13 cellular contexts compared by ENCODE assay signal in the genomic region with DNA sequence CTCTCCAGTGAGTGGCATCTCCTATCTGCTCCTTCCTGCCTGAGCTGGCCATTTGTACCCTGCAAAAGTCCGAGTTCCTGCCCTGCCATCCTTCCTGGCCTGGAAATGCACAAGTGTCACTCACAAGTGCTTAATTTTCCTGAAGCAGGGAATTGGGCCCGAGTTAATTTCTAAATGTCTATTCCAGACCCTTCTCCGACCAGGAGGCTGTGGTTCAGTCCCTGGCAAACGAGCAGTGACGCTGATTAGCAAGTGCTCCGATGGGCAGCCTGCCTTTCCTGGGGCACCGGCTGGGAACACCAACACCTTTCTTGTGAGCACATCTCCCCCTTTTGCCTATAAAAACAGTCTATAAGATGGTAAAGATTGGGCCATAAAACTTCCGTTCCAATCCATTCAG. TPM values are rescaled to one million over a fixed set of nuclear protein-coding genes. Genes with fewer than 3 reads are reported as not detected.
DNase-seq lines count a peak whose midpoint lies in the region; ATAC-seq, FAIRE-seq and TF ChIP-seq lines count a peak whose summit lies in the region.
"Had no signal": no experiment of that assay in that cellular context is flagged by ENCODE, and none has a peak within 500 bp of the region (broad histone marks: within the 10 kb centered on the region; RNA-seq: fewer than 3 reads in every experiment).

No MANE protein-coding gene starts in this region.

- H3K9ac ChIP-seq in GM12878 (ENCODE audit: control insufficient read depth, insufficient read depth, low read length): peak overlapping the region; percentile 18; the same call in 1 of the 2 replicates

- peak overlapping the region; percentile 73 for H3K4me2 ChIP-seq in GM12878 (ENCODE audit: control insufficient read depth, insufficient read depth)

- POLR2A ChIA-PET in GM12878 (lab: Charles Lee): interaction anchor here (1.3 kb wide), 1 partner anchor 49 kb away, joined by 3 read pairs; no protein-coding TSS in a partner anchor

- RAD21 ChIA-PET in GM12878 (lab: Charles Lee; ENCODE audit: unreplicated experiment): interaction anchor here (1.3 to 2.2 kb wide), 2 partner anchors 25 to 57 kb away, joined by 3 to 8 read pairs; no protein-coding TSS in a partner anchor

- TF ChIP-seq EP300 in GM12878 (IDR thresholded peaks at IDR 0.05; ENCODE audit: borderline replicate concordance in 1 of 2, control insufficient read depth in 1 of 2, low read depth in 2 of 2, low read length in 2 of 2): no peak

- no peaks in the 10 kb centered on the region for H3K9me3 ChIP-seq in GM12878 (replicated peaks; ENCODE audit: control insufficient read depth, insufficient read depth, low read length)

- H3K27ac ChIP-seq in GM12878 (ENCODE audit: control insufficient read depth, insufficient read depth) (no peak overlapping the region; the same call in 1 of the 2 replicates), layer of hippocampus (ENCODE audit: low read depth, low read length) (peak overlapping the region; percentile 81)

- no peaks in the 10 kb centered on the region for H3K36me3 ChIP-seq in GM12878 (ENCODE audit: control insufficient read depth in 2 of 2, insufficient read depth in 2 of 2, low read length in 1 of 2)

- H3K4me3 ChIP-seq in GM12878: peak overlapping the region; percentile 54
- no peak overlapping the region for H3K4me3 ChIP-seq in lower leg skin (ENCODE audit: low read depth, poor library complexity, severe bottlenecking)

- H3K4me1 ChIP-seq in GM12878 (ENCODE audit: control insufficient read depth, insufficient read depth, low read length): peaks cover 38% of the 10 kb centered on the region

- no peaks in the 10 kb centered on the region for H4K20me1 ChIP-seq in GM12878 (ENCODE audit: control insufficient read depth, insufficient read depth)

- intact Hi-C loops in GM12878 (cut with micrococcal nuclease; ENCODE audit: unreplicated experiment): no loop called here
- intact Hi-C loops in lower leg skin (cut with DNase I; ENCODE audit: low total_unique reads): no loop called here

- TF ChIP-seq POLR2A in GM12878 (IDR thresholded peaks at IDR 0.05; ENCODE audit: low read depth, low read length) (no peak), lower leg skin (IDR thresholded peaks at IDR 0.05) (no peak)

- FAIRE-seq in HTR-8/SVneo (lab: Jason Lieb, UNC) (peak; percentile 4), GM12878 (lab: Jason Lieb, UNC) (no peak)

- no TSS peak for BruUV-seq in GM12878 (replicated peaks; lab: Mats Ljungman, UMichigan)

- no peak for TF ChIP-seq CTCF in GM12878 (IDR thresholded peaks at IDR 0.05 in 2 of 3, conservative IDR thresholded peaks at IDR 0.05 in 1 of 3; ENCODE audit: control insufficient read depth in 2 of 3, extremely low read depth in 1 of 3, insufficient read depth in 1 of 3, low read depth in 3 of 3, low read length in 3 of 3)
- TF ChIP-seq CTCF in lower leg skin (IDR thresholded peaks at IDR 0.05): no peak

- DNase-seq in HTR-8/SVneo (ENCODE audit: insufficient read length, low spot score): no peak
- no peak for DNase-seq in GM12878 (ENCODE audit: low read depth, low spot score)
- DNase-seq in superior temporal gyrus (ENCODE audit: extremely low spot score): peak; percentile 56
- no peak for DNase-seq in NCI-H524 (lab: John Stamatoyannopoulos, UW)
- DNase-seq in medulla oblongata (ENCODE audit: extremely low spot score): no peak
- DNase-seq in NCI-H69 (lab: John Stamatoyannopoulos, UW): no peak
- DNase-seq in lower leg skin (ENCODE audit: low spot score in 2 of 2): no peak
- DNase-seq: activated CD8-positive, alpha-beta memory T cell treated with anti-CD3 and anti-CD28 coated beads, Interleukin-2, amount 10 ng/mL, durations not matched to agents 7 days and 5 days; COR-L47; GOT3; naive thymus-derived CD8-positive, alpha-beta T cell; NCI-H1694 treated with DMSO at 0.1 percent for 48 hours had no signal

- TF ChIP-seq RAD21 in GM12878 (IDR thresholded peaks at IDR 0.05; ENCODE audit: insufficient read depth, low read depth, low read length): no peak

- H3K27me3 ChIP-seq in GM12878 (replicated peaks in 1 of 2; ENCODE audit: control insufficient read depth in 2 of 2, insufficient read depth in 2 of 2, low read length in 1 of 2) (no peaks in the 10 kb centered on the region), layer of hippocampus (ENCODE audit: control insufficient read depth, insufficient read depth, low read length) (no peaks in the 10 kb centered on the region)

- CTCF ChIA-PET in GM12878 (lab: Yijun Ruan, JAX): interaction anchor here (0.6 to 1.4 kb wide), 7 partner anchors 8 to 119 kb away, joined by 3 to 5 read pairs (median 3); no protein-coding TSS in a partner anchor

- SMC1A ChIA-PET in GM12878 (lab: Charles Lee; ENCODE audit: uncharacterized antibody, unreplicated experiment): interaction anchor here (0.6 to 1.4 kb wide), 4 partner anchors 18 to 772 kb away, joined by 3 to 4 read pairs (median 3); no protein-coding TSS in a partner anchor

- no peak overlapping the region for H2AFZ ChIP-seq in GM12878 (ENCODE audit: control insufficient read depth, low read depth, low read length)

- peaks cover 5% of the 10 kb centered on the region for H3K79me2 ChIP-seq in GM12878 (ENCODE audit: control insufficient read depth, insufficient read depth, low read length)

- in situ Hi-C loops in GM12878 (cut with MboI): no loop called here

- 81% methylated on average over 8 of the region's 8 CpGs for WGBS in GM12878 (ENCODE audit: insufficient coverage, insufficient replicate concordance, low lambda C conversion rate, missing lambda C conversion rate)
- WGBS in lower leg skin, 2 donors: 57% methylated on average over 8 of the region's 8 CpGs

- no peak for ATAC-seq in GM12878
- ATAC-seq: activated CD8-positive, alpha-beta memory T cell treated with anti-CD3 and anti-CD28 coated beads, Interleukin-2, amount 10 ng/mL, durations not matched to agents 7 days and 5 days; naive thymus-derived CD8-positive, alpha-beta T cell had no signal

TF ChIP-seq in GM12878, 131 proteins besides CTCF, POLR2A, EP300 and RAD21:
- TF ChIP-seq ZZZ3 (IDR thresholded peaks at IDR 0.05; ENCODE audit: control insufficient read depth, insufficient read length, low read depth) (no peak), BACH1 (IDR thresholded peaks at IDR 0.05; ENCODE audit: borderline replicate concordance) (no peak), IRF4 (IDR thresholded peaks at IDR 0.05; ENCODE audit: low read depth, low read length) (no peak), YBX1 (IDR thresholded peaks at IDR 0.05) (no peak)
- TF ChIP-seq, protein P1, sequence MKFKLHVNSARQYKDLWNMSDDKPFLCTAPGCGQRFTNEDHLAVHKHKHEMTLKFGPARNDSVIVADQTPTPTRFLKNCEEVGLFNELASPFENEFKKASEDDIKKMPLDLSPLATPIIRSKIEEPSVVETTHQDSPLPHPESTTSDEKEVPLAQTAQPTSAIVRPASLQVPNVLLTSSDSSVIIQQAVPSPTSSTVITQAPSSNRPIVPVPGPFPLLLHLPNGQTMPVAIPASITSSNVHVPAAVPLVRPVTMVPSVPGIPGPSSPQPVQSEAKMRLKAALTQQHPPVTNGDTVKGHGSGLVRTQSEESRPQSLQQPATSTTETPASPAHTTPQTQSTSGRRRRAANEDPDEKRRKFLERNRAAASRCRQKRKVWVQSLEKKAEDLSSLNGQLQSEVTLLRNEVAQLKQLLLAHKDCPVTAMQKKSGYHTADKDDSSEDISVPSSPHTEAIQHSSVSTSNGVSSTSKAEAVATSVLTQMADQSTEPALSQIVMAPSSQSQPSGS (IDR thresholded peaks at IDR 0.05; ENCODE audit: low read length): no peak
TF ChIP-seq in GM12878: peak in this region for 0.

RNA-seq across cellular contexts. Expression of a gene that starts 1.7 kb away (rescaled TPM):
- 10.5 and 11.5 TPM in 2 replicates for total RNA-seq in GM12878 (2013; cell fraction: nucleolus; rRNA removed)
- 5.9 and 7.2 TPM in 2 replicates for total RNA-seq in GM12878 (2014; rRNA removed)
- 4.7 and 5.3 TPM in 2 replicates for total RNA-seq in GM12878 (2014; rRNA removed; fragmentation: Illumina TruSeq; extraction: Trizol)
- total RNA-seq in GM12878 (2021): 13.1 and 13.3 TPM in 2 replicates
- 1.6 TPM for polyA plus RNA-seq in GM12878 (2011; ENCODE audit: low read depth)
- 2.6 and 4.6 TPM in 2 replicates for polyA plus RNA-seq in GM12878 (2011; rRNA removed)
- polyA plus RNA-seq in GM12878 (2011; cell fraction: cytosol; rRNA removed): 5.6 and 6.2 TPM in 2 replicates
- polyA plus RNA-seq in GM12878 (2011; cell fraction: nucleus; rRNA removed): 12.7 and 13.6 TPM in 2 replicates
- polyA plus RNA-seq in GM12878 (2012): 3.6 and 5.1 TPM in 2 replicates
- 7.8 and 13.2 TPM in 2 replicates for polyA plus RNA-seq in GM12878 (2014; fragmentation: Illumina TruSeq; extraction: Trizol)
- 1 to 10 TPM; 1.7 to 2.7 TPM for polyA plus RNA-seq in GM12878 (2014; fragmentation: Nextera tagmentation; extraction: Ambion mirVana)
- polyA plus RNA-seq in GM12878 (2014; rRNA removed): 9.3 and 10.4 TPM in 2 replicates
- polyA plus RNA-seq in GM12878 (2016; fragmentation: Nextera tagmentation; extraction: Ambion mirVana): 1 to 10 TPM; 3.6 to 3.7 TPM
- 3.5 and 3.7 TPM in 2 replicates for polyA minus RNA-seq in GM12878 (2011; rRNA and poly(A)+ RNA removed)
- polyA minus RNA-seq in GM12878 (2011; cell fraction: cytosol; rRNA and poly(A)+ RNA removed): 1.1 and 2.6 TPM in 2 replicates
- 1.7 and 2.3 TPM in 2 replicates for polyA minus RNA-seq in GM12878 (2011; cell fraction: nucleus; rRNA and poly(A)+ RNA removed)
- 10 to 100 TPM; 29.3 to 55.0 (median 44.1) TPM for total RNA-seq in lower leg skin
- total RNA-seq: activated CD8-positive, alpha-beta memory T cell treated with anti-CD3 and anti-CD28 coated beads, Interleukin-2, amount 10 ng/mL, durations not matched to agents 7 days and 5 days had no signal
